ENCODE assay signal across 1 cellular context in the genomic region with DNA sequence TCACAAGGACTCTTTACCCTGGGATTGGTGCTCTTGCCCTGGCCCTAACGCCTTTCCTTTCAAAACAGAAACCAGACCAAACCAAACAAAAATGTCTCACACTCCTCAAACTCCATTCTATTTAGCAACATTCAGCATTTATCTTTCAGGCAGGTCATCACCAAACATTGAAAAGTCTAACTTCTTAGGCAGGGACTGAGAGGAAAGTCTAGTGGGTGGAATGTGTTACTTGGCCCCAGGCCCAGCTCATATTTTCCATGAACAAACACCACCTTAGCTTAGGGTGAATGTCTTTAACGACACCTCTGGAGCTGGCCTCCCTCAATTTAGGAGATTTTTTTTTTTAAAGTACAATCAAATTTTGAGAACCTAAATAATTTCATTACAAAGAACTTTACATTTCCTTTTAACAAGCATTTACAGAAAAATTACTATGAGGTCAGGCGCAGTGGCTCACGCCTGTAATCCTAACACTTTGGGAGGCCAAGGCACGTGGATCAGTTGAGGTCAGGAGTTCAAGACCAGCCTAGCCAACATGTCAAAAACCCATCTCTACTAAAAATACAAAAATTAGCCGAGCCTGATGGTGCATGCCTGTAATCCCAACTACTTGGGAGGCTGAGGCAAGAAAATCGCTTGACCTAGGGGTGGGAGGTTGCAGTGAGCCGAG.
TF ChIP-seq lines count a peak whose summit lies in the region.

No MANE protein-coding gene starts in this region.

TF ChIP-seq in HepG2, 621 proteins besides CTCF, POLR2A, EP300 and RAD21 (continued from another document and continues in another):
- TF ChIP-seq, protein P1, sequence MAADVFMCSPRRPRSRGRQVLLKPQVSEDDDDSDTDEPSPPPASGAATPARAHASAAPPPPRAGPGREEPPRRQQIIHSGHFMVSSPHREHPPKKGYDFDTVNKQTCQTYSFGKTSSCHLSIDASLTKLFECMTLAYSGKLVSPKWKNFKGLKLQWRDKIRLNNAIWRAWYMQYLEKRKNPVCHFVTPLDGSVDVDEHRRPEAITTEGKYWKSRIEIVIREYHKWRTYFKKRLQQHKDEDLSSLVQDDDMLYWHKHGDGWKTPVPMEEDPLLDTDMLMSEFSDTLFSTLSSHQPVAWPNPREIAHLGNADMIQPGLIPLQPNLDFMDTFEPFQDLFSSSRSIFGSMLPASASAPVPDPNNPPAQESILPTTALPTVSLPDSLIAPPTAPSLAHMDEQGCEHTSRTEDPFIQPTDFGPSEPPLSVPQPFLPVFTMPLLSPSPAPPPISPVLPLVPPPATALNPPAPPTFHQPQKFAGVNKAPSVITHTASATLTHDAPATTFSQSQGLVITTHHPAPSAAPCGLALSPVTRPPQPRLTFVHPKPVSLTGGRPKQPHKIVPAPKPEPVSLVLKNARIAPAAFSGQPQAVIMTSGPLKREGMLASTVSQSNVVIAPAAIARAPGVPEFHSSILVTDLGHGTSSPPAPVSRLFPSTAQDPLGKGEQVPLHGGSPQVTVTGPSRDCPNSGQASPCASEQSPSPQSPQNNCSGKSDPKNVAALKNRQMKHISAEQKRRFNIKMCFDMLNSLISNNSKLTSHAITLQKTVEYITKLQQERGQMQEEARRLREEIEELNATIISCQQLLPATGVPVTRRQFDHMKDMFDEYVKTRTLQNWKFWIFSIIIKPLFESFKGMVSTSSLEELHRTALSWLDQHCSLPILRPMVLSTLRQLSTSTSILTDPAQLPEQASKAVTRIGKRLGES (CRISPR knock-in tag; IDR thresholded peaks at IDR 0.05; ENCODE audit: borderline replicate concordance): 0 out of 2 replicates have a peak, but pooled peaks have one; percentile 40
- TF ChIP-seq TBX2 (CRISPR knock-in tag; IDR thresholded peaks at IDR 0.05; ENCODE audit: borderline replicate concordance): peak; percentile 80
- TF ChIP-seq ZEB1 (IDR thresholded peaks at IDR 0.05; ENCODE audit: insufficient replicate concordance, low read depth): peak; percentile 50
- TF ChIP-seq HOXA5 (CRISPR knock-in tag; IDR thresholded peaks at IDR 0.05): no peak
- no peak for TF ChIP-seq SSRP1 (CRISPR knock-in tag; IDR thresholded peaks at IDR 0.05)
- TF ChIP-seq DMAP1 (CRISPR knock-in tag; IDR thresholded peaks at IDR 0.05): no peak
- TF ChIP-seq ZNF883 (CRISPR knock-in tag; IDR thresholded peaks at IDR 0.05; ENCODE audit: not compliant biosample characterization): no peak
- no peak for TF ChIP-seq CREB1 (IDR thresholded peaks at IDR 0.05)
- TF ChIP-seq CREB1 (CRISPR knock-in tag; IDR thresholded peaks at IDR 0.05): peak; percentile 51
- no peak for TF ChIP-seq FOXC1 (CRISPR knock-in tag; IDR thresholded peaks at IDR 0.05; ENCODE audit: borderline replicate concordance)
- TF ChIP-seq ZNF564 (CRISPR knock-in tag; IDR thresholded peaks at IDR 0.05): no peak
- TF ChIP-seq, protein P2, sequence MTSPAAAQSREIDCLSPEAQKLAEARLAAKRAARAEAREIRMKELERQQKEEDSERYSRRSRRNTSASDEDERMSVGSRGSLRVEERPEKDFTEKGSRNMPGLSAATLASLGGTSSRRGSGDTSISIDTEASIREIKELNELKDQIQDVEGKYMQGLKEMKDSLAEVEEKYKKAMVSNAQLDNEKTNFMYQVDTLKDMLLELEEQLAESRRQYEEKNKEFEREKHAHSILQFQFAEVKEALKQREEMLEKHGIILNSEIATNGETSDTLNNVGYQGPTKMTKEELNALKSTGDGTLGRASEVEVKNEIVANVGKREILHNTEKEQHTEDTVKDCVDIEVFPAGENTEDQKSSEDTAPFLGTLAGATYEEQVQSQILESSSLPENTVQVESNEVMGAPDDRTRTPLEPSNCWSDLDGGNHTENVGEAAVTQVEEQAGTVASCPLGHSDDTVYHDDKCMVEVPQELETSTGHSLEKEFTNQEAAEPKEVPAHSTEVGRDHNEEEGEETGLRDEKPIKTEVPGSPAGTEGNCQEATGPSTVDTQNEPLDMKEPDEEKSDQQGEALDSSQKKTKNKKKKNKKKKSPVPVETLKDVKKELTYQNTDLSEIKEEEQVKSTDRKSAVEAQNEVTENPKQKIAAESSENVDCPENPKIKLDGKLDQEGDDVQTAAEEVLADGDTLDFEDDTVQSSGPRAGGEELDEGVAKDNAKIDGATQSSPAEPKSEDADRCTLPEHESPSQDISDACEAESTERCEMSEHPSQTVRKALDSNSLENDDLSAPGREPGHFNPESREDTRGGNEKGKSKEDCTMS (CRISPR knock-in tag; conservative IDR thresholded peaks at IDR 0.05): no peak
- TF ChIP-seq IRF2 (CRISPR knock-in tag; IDR thresholded peaks at IDR 0.05): 0 out of 2 replicates have a peak, but pooled peaks have one; percentile 34
- no peak for TF ChIP-seq HCFC1 (IDR thresholded peaks at IDR 0.05; ENCODE audit: low read depth, low read length)
- TF ChIP-seq GATAD2A (CRISPR knock-in tag; IDR thresholded peaks at IDR 0.05): peak; percentile 79
- 0 out of 2 replicates have a peak, but pooled peaks have one; percentile 31 for TF ChIP-seq ERF (CRISPR knock-in tag; IDR thresholded peaks at IDR 0.05)
- TF ChIP-seq SAP130 (CRISPR knock-in tag; IDR thresholded peaks at IDR 0.05; ENCODE audit: low read depth): peak; percentile 62
- TF ChIP-seq ZNF446 (CRISPR knock-in tag; IDR thresholded peaks at IDR 0.05): no peak
- TF ChIP-seq RFXANK (CRISPR knock-in tag; IDR thresholded peaks at IDR 0.05): no peak
- peak; percentile 30; the same call in 1 of the 2 replicates for TF ChIP-seq PITX1 (CRISPR knock-in tag; IDR thresholded peaks at IDR 0.05)
- peak; percentile 64 for TF ChIP-seq HDAC1 (CRISPR knock-in tag; IDR thresholded peaks at IDR 0.05)
- no peak for TF ChIP-seq PTBP1 (IDR thresholded peaks at IDR 0.05; ENCODE audit: low read depth, low read length, poor library complexity, severe bottlenecking)
- TF ChIP-seq FOXA1 (IDR thresholded peaks at IDR 0.05): no peak
- peak; percentile 71 for TF ChIP-seq FOXA1 (CRISPR knock-in tag; IDR thresholded peaks at IDR 0.05)
- TF ChIP-seq HMG20B (CRISPR knock-in tag; conservative IDR thresholded peaks at IDR 0.05): peak; percentile 57; the same call in 1 of the 2 replicates
- TF ChIP-seq THAP11 (CRISPR knock-in tag; IDR thresholded peaks at IDR 0.05): 0 out of 2 replicates have a peak, but pooled peaks have one; percentile 24
- TF ChIP-seq, protein P3, sequence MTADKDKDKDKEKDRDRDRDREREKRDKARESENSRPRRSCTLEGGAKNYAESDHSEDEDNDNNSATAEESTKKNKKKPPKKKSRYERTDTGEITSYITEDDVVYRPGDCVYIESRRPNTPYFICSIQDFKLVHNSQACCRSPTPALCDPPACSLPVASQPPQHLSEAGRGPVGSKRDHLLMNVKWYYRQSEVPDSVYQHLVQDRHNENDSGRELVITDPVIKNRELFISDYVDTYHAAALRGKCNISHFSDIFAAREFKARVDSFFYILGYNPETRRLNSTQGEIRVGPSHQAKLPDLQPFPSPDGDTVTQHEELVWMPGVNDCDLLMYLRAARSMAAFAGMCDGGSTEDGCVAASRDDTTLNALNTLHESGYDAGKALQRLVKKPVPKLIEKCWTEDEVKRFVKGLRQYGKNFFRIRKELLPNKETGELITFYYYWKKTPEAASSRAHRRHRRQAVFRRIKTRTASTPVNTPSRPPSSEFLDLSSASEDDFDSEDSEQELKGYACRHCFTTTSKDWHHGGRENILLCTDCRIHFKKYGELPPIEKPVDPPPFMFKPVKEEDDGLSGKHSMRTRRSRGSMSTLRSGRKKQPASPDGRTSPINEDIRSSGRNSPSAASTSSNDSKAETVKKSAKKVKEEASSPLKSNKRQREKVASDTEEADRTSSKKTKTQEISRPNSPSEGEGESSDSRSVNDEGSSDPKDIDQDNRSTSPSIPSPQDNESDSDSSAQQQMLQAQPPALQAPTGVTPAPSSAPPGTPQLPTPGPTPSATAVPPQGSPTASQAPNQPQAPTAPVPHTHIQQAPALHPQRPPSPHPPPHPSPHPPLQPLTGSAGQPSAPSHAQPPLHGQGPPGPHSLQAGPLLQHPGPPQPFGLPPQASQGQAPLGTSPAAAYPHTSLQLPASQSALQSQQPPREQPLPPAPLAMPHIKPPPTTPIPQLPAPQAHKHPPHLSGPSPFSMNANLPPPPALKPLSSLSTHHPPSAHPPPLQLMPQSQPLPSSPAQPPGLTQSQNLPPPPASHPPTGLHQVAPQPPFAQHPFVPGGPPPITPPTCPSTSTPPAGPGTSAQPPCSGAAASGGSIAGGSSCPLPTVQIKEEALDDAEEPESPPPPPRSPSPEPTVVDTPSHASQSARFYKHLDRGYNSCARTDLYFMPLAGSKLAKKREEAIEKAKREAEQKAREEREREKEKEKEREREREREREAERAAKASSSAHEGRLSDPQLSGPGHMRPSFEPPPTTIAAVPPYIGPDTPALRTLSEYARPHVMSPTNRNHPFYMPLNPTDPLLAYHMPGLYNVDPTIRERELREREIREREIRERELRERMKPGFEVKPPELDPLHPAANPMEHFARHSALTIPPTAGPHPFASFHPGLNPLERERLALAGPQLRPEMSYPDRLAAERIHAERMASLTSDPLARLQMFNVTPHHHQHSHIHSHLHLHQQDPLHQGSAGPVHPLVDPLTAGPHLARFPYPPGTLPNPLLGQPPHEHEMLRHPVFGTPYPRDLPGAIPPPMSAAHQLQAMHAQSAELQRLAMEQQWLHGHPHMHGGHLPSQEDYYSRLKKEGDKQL (CRISPR knock-in tag; IDR thresholded peaks at IDR 0.05; ENCODE audit: low read depth): 0 out of 2 replicates have a peak, but pooled peaks have one; percentile 48
- TF ChIP-seq MZF1 (CRISPR knock-in tag; IDR thresholded peaks at IDR 0.05; ENCODE audit: borderline replicate concordance): no peak
- peak; percentile 32; the same call in 1 of the 2 replicates for TF ChIP-seq KAT8 (CRISPR knock-in tag; IDR thresholded peaks at IDR 0.05)
- TF ChIP-seq, protein P4, sequence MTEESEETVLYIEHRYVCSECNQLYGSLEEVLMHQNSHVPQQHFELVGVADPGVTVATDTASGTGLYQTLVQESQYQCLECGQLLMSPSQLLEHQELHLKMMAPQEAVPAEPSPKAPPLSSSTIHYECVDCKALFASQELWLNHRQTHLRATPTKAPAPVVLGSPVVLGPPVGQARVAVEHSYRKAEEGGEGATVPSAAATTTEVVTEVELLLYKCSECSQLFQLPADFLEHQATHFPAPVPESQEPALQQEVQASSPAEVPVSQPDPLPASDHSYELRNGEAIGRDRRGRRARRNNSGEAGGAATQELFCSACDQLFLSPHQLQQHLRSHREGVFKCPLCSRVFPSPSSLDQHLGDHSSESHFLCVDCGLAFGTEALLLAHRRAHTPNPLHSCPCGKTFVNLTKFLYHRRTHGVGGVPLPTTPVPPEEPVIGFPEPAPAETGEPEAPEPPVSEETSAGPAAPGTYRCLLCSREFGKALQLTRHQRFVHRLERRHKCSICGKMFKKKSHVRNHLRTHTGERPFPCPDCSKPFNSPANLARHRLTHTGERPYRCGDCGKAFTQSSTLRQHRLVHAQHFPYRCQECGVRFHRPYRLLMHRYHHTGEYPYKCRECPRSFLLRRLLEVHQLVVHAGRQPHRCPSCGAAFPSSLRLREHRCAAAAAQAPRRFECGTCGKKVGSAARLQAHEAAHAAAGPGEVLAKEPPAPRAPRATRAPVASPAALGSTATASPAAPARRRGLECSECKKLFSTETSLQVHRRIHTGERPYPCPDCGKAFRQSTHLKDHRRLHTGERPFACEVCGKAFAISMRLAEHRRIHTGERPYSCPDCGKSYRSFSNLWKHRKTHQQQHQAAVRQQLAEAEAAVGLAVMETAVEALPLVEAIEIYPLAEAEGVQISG (CRISPR knock-in tag; IDR thresholded peaks at IDR 0.05): peak; percentile 4; the same call in 1 of the 2 replicates
- TF ChIP-seq, protein P5, sequence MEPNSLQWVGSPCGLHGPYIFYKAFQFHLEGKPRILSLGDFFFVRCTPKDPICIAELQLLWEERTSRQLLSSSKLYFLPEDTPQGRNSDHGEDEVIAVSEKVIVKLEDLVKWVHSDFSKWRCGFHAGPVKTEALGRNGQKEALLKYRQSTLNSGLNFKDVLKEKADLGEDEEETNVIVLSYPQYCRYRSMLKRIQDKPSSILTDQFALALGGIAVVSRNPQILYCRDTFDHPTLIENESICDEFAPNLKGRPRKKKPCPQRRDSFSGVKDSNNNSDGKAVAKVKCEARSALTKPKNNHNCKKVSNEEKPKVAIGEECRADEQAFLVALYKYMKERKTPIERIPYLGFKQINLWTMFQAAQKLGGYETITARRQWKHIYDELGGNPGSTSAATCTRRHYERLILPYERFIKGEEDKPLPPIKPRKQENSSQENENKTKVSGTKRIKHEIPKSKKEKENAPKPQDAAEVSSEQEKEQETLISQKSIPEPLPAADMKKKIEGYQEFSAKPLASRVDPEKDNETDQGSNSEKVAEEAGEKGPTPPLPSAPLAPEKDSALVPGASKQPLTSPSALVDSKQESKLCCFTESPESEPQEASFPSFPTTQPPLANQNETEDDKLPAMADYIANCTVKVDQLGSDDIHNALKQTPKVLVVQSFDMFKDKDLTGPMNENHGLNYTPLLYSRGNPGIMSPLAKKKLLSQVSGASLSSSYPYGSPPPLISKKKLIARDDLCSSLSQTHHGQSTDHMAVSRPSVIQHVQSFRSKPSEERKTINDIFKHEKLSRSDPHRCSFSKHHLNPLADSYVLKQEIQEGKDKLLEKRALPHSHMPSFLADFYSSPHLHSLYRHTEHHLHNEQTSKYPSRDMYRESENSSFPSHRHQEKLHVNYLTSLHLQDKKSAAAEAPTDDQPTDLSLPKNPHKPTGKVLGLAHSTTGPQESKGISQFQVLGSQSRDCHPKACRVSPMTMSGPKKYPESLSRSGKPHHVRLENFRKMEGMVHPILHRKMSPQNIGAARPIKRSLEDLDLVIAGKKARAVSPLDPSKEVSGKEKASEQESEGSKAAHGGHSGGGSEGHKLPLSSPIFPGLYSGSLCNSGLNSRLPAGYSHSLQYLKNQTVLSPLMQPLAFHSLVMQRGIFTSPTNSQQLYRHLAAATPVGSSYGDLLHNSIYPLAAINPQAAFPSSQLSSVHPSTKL (CRISPR knock-in tag; IDR thresholded peaks at IDR 0.05): peak; percentile 86
- TF ChIP-seq STAG1 (CRISPR knock-in tag; IDR thresholded peaks at IDR 0.05): peak; percentile 6; the same call in 1 of the 2 replicates
- peak; percentile 65; the same call in 1 of the 2 replicates for TF ChIP-seq FOXA3 (CRISPR knock-in tag; IDR thresholded peaks at IDR 0.05)
- TF ChIP-seq NCOA2 (CRISPR knock-in tag; IDR thresholded peaks at IDR 0.05): peak; percentile 52; the same call in 1 of the 2 replicates
- 0 out of 2 replicates have a peak, but pooled peaks have one; percentile 15 for TF ChIP-seq KDM1A (CRISPR knock-in tag; IDR thresholded peaks at IDR 0.05)
- no peak for TF ChIP-seq SOX13 (IDR thresholded peaks at IDR 0.05)
- TF ChIP-seq SOX13 (CRISPR knock-in tag; conservative IDR thresholded peaks at IDR 0.05 in 1 of 2, IDR thresholded peaks at IDR 0.05 in 1 of 2): peak in 1 of 2 experiments; percentile 65; a peak in 1 of 4 replicates
- TF ChIP-seq CEBPG (CRISPR knock-in tag; IDR thresholded peaks at IDR 0.05): peak; percentile 75
- TF ChIP-seq KDM3A (CRISPR knock-in tag; IDR thresholded peaks at IDR 0.05; ENCODE audit: low read depth): no peak
- TF ChIP-seq ZNF12 (CRISPR knock-in tag; IDR thresholded peaks at IDR 0.05): no peak
- no peak for TF ChIP-seq KDM4B (CRISPR knock-in tag; IDR thresholded peaks at IDR 0.05)
- no peak for TF ChIP-seq AHR (CRISPR knock-in tag; IDR thresholded peaks at IDR 0.05)
- TF ChIP-seq ZNF484 (CRISPR knock-in tag; IDR thresholded peaks at IDR 0.05; ENCODE audit: borderline replicate concordance, low read depth): no peak
- TF ChIP-seq PHF21A (CRISPR knock-in tag; IDR thresholded peaks at IDR 0.05): 0 out of 2 replicates have a peak, but pooled peaks have one; percentile 29
